ENCODE assay signal across 9 cellular contexts in genomic region chr20:53150532-53150931, GRCh38.
"Had no signal": no experiment of that assay in that cellular context is flagged by ENCODE, and none has a peak within 500 bp of the region (broad histone marks: within the 10 kb centered on the region; RNA-seq: fewer than 3 reads in every experiment).

No MANE protein-coding gene starts in this region.

- H3K4me1 ChIP-seq: HAP-1 had no signal

- H2AFZ ChIP-seq: GM23248 had no signal

- DNase-seq: GM23248, GOT3, H7, IMR-90, KBM-7 had no signal

- H3K4me2 ChIP-seq: KMS-11 had no signal

- ATAC-seq: HCT116 had no signal

- H3K9me3 ChIP-seq: HAP-1 had no signal

- H3K36me3 ChIP-seq: HAP-1 had no signal

- H3K4me3 ChIP-seq: GM23248, HAP-1 had no signal

- H3K9ac ChIP-seq: GM23248, KMS-11 had no signal

- H3K27ac ChIP-seq: GM23248, HL-60, KMS-11 had no signal
